Comparison of ENCODE assay signal across 1 cellular context in genomic region chr17:76547642-76548202, GRCh38.
TF ChIP-seq lines count a peak whose summit lies in the region.

No MANE protein-coding gene starts in this region.

TF ChIP-seq in HepG2, 621 proteins besides CTCF, POLR2A, EP300 and RAD21 (continued from another document):
- no peak for TF ChIP-seq ZNF546 (CRISPR knock-in tag; conservative IDR thresholded peaks at IDR 0.05)
- peak; percentile 41; the same call in 1 of the 2 replicates for TF ChIP-seq FOXA1 (IDR thresholded peaks at IDR 0.05)
- no peak for TF ChIP-seq FOXA1 (CRISPR knock-in tag; IDR thresholded peaks at IDR 0.05)
- peak; percentile 73; the same call in 1 of the 2 replicates for TF ChIP-seq HOXA9 (CRISPR knock-in tag; IDR thresholded peaks at IDR 0.05; ENCODE audit: borderline replicate concordance)
- TF ChIP-seq ZKSCAN5 (CRISPR knock-in tag; IDR thresholded peaks at IDR 0.05) = no peak
- peak; percentile 95 for TF ChIP-seq ZNF646 (CRISPR knock-in tag; IDR thresholded peaks at IDR 0.05)
- 0 out of 2 replicates have a peak, but pooled peaks have one; percentile 8 for TF ChIP-seq ZNF556 (CRISPR knock-in tag; IDR thresholded peaks at IDR 0.05; ENCODE audit: borderline replicate concordance)
- no peak for TF ChIP-seq MBNL3 (CRISPR knock-in tag; conservative IDR thresholded peaks at IDR 0.05)
- TF ChIP-seq ZNF691 (CRISPR knock-in tag; IDR thresholded peaks at IDR 0.05; ENCODE audit: borderline replicate concordance, low read depth) = 0 out of 2 replicates have a peak, but pooled peaks have one; percentile 4
- TF ChIP-seq THYN1 (CRISPR knock-in tag; IDR thresholded peaks at IDR 0.05; ENCODE audit: borderline replicate concordance, low read depth) = no peak
- TF ChIP-seq, protein P1, sequence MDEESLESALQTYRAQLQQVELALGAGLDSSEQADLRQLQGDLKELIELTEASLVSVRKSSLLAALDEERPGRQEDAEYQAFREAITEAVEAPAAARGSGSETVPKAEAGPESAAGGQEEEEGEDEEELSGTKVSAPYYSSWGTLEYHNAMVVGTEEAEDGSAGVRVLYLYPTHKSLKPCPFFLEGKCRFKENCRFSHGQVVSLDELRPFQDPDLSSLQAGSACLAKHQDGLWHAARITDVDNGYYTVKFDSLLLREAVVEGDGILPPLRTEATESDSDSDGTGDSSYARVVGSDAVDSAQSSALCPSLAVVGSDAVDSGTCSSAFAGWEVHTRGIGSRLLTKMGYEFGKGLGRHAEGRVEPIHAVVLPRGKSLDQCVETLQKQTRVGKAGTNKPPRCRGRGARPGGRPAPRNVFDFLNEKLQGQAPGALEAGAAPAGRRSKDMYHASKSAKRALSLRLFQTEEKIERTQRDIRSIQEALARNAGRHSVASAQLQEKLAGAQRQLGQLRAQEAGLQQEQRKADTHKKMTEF (CRISPR knock-in tag; IDR thresholded peaks at IDR 0.05) = no peak
- TF ChIP-seq SPEN (CRISPR knock-in tag; IDR thresholded peaks at IDR 0.05; ENCODE audit: low read depth) = 0 out of 2 replicates have a peak, but pooled peaks have one; percentile 51
- no peak for TF ChIP-seq GTF2F1 (IDR thresholded peaks at IDR 0.05; ENCODE audit: low read length)
- TF ChIP-seq PITX1 (CRISPR knock-in tag; IDR thresholded peaks at IDR 0.05) = no peak
- TF ChIP-seq ZNF841 (CRISPR knock-in tag; IDR thresholded peaks at IDR 0.05; ENCODE audit: borderline replicate concordance) = peak; percentile 44; the same call in 1 of the 2 replicates
- TF ChIP-seq KLF6 (CRISPR knock-in tag; IDR thresholded peaks at IDR 0.05) = no peak
- TF ChIP-seq ZNF589 (CRISPR knock-in tag; conservative IDR thresholded peaks at IDR 0.05) = peak; percentile 65
- TF ChIP-seq HNRNPUL1 (IDR thresholded peaks at IDR 0.05; ENCODE audit: low read depth, low read length) = no peak
- TF ChIP-seq KDM4B (CRISPR knock-in tag; IDR thresholded peaks at IDR 0.05) = no peak
- TF ChIP-seq ZNF432 (CRISPR knock-in tag; IDR thresholded peaks at IDR 0.05; ENCODE audit: borderline replicate concordance) = no peak
- no peak for TF ChIP-seq ISL2 (CRISPR knock-in tag; IDR thresholded peaks at IDR 0.05)
- TF ChIP-seq, protein P2, sequence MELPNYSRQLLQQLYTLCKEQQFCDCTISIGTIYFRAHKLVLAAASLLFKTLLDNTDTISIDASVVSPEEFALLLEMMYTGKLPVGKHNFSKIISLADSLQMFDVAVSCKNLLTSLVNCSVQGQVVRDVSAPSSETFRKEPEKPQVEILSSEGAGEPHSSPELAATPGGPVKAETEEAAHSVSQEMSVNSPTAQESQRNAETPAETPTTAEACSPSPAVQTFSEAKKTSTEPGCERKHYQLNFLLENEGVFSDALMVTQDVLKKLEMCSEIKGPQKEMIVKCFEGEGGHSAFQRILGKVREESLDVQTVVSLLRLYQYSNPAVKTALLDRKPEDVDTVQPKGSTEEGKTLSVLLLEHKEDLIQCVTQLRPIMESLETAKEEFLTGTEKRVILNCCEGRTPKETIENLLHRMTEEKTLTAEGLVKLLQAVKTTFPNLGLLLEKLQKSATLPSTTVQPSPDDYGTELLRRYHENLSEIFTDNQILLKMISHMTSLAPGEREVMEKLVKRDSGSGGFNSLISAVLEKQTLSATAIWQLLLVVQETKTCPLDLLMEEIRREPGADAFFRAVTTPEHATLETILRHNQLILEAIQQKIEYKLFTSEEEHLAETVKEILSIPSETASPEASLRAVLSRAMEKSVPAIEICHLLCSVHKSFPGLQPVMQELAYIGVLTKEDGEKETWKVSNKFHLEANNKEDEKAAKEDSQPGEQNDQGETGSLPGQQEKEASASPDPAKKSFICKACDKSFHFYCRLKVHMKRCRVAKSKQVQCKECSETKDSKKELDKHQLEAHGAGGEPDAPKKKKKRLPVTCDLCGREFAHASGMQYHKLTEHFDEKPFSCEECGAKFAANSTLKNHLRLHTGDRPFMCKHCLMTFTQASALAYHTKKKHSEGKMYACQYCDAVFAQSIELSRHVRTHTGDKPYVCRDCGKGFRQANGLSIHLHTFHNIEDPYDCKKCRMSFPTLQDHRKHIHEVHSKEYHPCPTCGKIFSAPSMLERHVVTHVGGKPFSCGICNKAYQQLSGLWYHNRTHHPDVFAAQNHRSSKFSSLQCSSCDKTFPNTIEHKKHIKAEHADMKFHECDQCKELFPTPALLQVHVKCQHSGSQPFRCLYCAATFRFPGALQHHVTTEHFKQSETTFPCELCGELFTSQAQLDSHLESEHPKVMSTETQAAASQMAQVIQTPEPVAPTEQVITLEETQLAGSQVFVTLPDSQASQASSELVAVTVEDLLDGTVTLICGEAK (IDR thresholded peaks at IDR 0.05) = no peak; the same call in none of the 2 replicates
- TF ChIP-seq, protein P2 (CRISPR knock-in tag; IDR thresholded peaks at IDR 0.05) = no peak
- peak; percentile 84; the same call in 1 of the 2 replicates for TF ChIP-seq HOXA7 (CRISPR knock-in tag; IDR thresholded peaks at IDR 0.05)
- TF ChIP-seq TCF12 (IDR thresholded peaks at IDR 0.05) = no peak
- no peak for TF ChIP-seq TCF12 (CRISPR knock-in tag; IDR thresholded peaks at IDR 0.05)
- peak; percentile 53; the same call in 1 of the 2 replicates for TF ChIP-seq ZC3H13 (CRISPR knock-in tag; IDR thresholded peaks at IDR 0.05)
- TF ChIP-seq SMAD3 (CRISPR knock-in tag; IDR thresholded peaks at IDR 0.05) = no peak
- no peak for TF ChIP-seq TEAD3 (CRISPR knock-in tag; optimal IDR thresholded peaks at IDR 0.05; ENCODE audit: borderline replicate concordance)
- peak; percentile 12; the same call in 1 of the 2 replicates for TF ChIP-seq HMGXB3 (CRISPR knock-in tag; IDR thresholded peaks at IDR 0.05; ENCODE audit: borderline replicate concordance)
- no peak for TF ChIP-seq ZSCAN9 (CRISPR knock-in tag; IDR thresholded peaks at IDR 0.05; ENCODE audit: borderline replicate concordance)
- no peak for TF ChIP-seq WIZ (CRISPR knock-in tag; IDR thresholded peaks at IDR 0.05)
- no peak for TF ChIP-seq ZNF34 (CRISPR knock-in tag; IDR thresholded peaks at IDR 0.05; ENCODE audit: borderline replicate concordance)
- TF ChIP-seq ZNF557 (CRISPR knock-in tag; IDR thresholded peaks at IDR 0.05) = no peak
- TF ChIP-seq ZNF275 (CRISPR knock-in tag; IDR thresholded peaks at IDR 0.05; ENCODE audit: borderline replicate concordance) = no peak
- no peak for TF ChIP-seq REL (CRISPR knock-in tag; conservative IDR thresholded peaks at IDR 0.05)
- TF ChIP-seq ARNT (IDR thresholded peaks at IDR 0.05) = peak; percentile 89
